Comparison of ENCODE assay signal across 18 cellular contexts in the genomic region with DNA sequence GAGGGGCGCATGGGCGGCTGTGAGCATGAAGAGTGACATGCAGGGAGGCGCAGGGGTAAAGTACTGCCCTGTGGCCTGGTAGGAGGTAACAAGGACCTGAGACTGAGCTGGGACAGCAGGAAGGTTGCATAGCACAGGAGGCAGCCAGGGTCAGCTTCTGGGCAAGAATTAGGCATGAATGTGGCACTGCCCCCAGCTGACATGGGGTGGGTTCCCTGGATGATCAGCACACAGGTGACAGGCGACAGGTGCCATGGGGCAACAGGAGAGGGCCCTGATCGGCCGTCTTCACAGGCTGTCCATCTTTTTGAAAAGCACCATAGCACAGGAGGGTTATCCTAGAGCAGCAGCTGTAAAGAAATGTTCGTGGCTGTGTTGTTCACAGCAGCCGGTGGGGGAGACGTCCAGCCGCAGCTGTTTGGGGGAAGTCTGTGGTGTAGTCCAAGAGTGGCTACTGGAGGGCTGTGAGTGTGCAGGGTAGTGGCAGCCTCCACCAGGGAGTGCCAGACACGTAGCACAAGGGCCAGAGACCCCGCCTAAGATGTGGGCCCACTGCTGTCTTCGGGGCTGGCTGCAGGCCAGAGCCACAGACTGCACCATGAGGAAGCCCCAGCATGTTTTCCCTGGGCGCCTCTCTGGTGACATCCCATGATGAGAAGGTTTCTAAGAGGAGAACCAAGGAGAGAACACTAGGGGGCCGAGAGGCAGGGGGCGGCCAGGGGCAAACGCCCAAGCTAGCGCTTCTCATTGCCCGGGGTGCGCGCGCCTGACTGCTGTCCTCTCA. TPM values are rescaled to one million over a fixed set of nuclear protein-coding genes. Genes with fewer than 3 reads are reported as not detected.
DNase-seq lines count a peak whose midpoint lies in the region; ATAC-seq and TF ChIP-seq lines count a peak whose summit lies in the region.
"Had no signal": no experiment of that assay in that cellular context is flagged by ENCODE, and none has a peak within 500 bp of the region (broad histone marks: within the 10 kb centered on the region; RNA-seq: fewer than 3 reads in every experiment).

No MANE protein-coding gene starts in this region.

- TF ChIP-seq CTCF in BE2C (IDR thresholded peaks at IDR 0.05; ENCODE audit: low read depth, low read length): peak; percentile 10; the same call in 1 of the 2 replicates
- TF ChIP-seq CTCF in HCT116 (IDR thresholded peaks at IDR 0.05 in 2 of 3, conservative IDR thresholded peaks at IDR 0.05 in 1 of 3; ENCODE audit: borderline replicate concordance in 1 of 3, insufficient read depth in 1 of 3, low read depth in 2 of 3, low read length in 2 of 3): no peak
- TF ChIP-seq CTCF in nephron progenitor cell (IDR thresholded peaks at IDR 0.05): no peak
- no peak for TF ChIP-seq CTCF in GM10266 (IDR thresholded peaks at IDR 0.05; ENCODE audit: control insufficient read depth, insufficient read depth, low read depth, missing control alignments)

- H3K9me3 ChIP-seq in BE2C (no peaks in the 10 kb centered on the region), HCT116 (ENCODE audit: control insufficient read depth in 1 of 2, insufficient read depth in 1 of 2, low read depth in 1 of 2, low read length in 2 of 2) (no peaks in the 10 kb centered on the region), SJCRH30 (replicated peaks) (0 out of 2 replicates have a peak, but pooled peaks cover 1% of the 10 kb centered on the region)

- CTCF ChIA-PET in HCT116 (lab: Charles Lee): no interaction called here

- H3K4me1 ChIP-seq in BE2C: no peaks in the 10 kb centered on the region
- no peaks in the 10 kb centered on the region for H3K4me1 ChIP-seq in HCT116 (ENCODE audit: control insufficient read depth in 1 of 2, insufficient read depth in 2 of 2, low read length in 2 of 2)
- H3K4me1 ChIP-seq in SJCRH30: peaks cover 34% of the 10 kb centered on the region

- DNase-seq in BE2C (peak; percentile 59), HCT116 (ENCODE audit: low read depth, low spot score) (no peak), SJCRH30 (peak; percentile 92), nephron progenitor cell (no peak), GM10266 (ENCODE audit: extremely low spot score) (no peak)
- DNase-seq: activated CD4-positive, alpha-beta T cell treated with anti-CD3 and anti-CD28 coated beads, Interleukin-2, amount 10 ng/mL, durations not matched to agents 24 days and 14 days; dorsolateral prefrontal cortex; H7; NCI-H1417; NCI-H524; small intestine had no signal

- H3K9me2 ChIP-seq in HCT116 (ENCODE audit: insufficient read depth): no peaks in the 10 kb centered on the region

- H3K9ac ChIP-seq in HCT116 (ENCODE audit: low read length): no peak overlapping the region

- no peaks in the 10 kb centered on the region for H3K4me1 Mint-ChIP-seq in nephron progenitor cell
- H3K4me1 Mint-ChIP-seq: activated CD4-positive, alpha-beta T cell treated with anti-CD3 and anti-CD28 coated beads, Interleukin-2, amount 10 ng/mL, durations not matched to agents 24 days and 14 days; CD14-positive monocyte had no signal

- H4K20me1 ChIP-seq in HCT116 (ENCODE audit: insufficient read depth): no peaks in the 10 kb centered on the region

- no peak for TF ChIP-seq RAD21 in HCT116 (IDR thresholded peaks at IDR 0.05; ENCODE audit: low read depth)

- TF ChIP-seq POLR2A in HCT116 (IDR thresholded peaks at IDR 0.05; ENCODE audit: borderline replicate concordance, extremely low read depth, insufficient read depth, insufficient read length): no peak

- no peaks in the 10 kb centered on the region for H3K79me2 ChIP-seq in HCT116 (ENCODE audit: insufficient read depth, low read length)

- H3K27me3 ChIP-seq in BE2C: no peaks in the 10 kb centered on the region
- H3K27me3 ChIP-seq in HCT116 (ENCODE audit: insufficient read depth, low read length): no peaks in the 10 kb centered on the region
- H3K27me3 ChIP-seq in SJCRH30: no peaks in the 10 kb centered on the region
- H3K27me3 ChIP-seq: dorsolateral prefrontal cortex had no signal

- H3K36me3 Mint-ChIP-seq in nephron progenitor cell (ENCODE audit: low read depth): peaks cover 39% of the 10 kb centered on the region
- H3K36me3 Mint-ChIP-seq: activated naive CD4-positive, alpha-beta T cell treated with anti-CD3 and anti-CD28 coated beads, Interleukin-2, amount 50 U/mL, for 72 hours; CD14-positive monocyte had no signal

- RAD21 ChIA-PET in HCT116 (lab: Charles Lee; ENCODE audit: low non-redundant PET in 1 of 2, low total read pairs in 2 of 2, uncharacterized antibody in 2 of 2, unreplicated experiment in 2 of 2): no interaction called here

- no TSS peak for BruUV-seq in HCT116 (replicated peaks; lab: Mats Ljungman, UMichigan)

- H3K4me3 Mint-ChIP-seq in nephron progenitor cell: no peak overlapping the region
- H3K4me3 Mint-ChIP-seq: activated CD4-positive, alpha-beta T cell treated with anti-CD3 and anti-CD28 coated beads, Interleukin-2, amount 10 ng/mL, durations not matched to agents 24 days and 14 days; activated T-helper 17 cell treated with anti-CD3 and anti-CD28 coated beads, Interleukin-2, amount 50 U/mL, for 72 hours; CD14-positive monocyte; T-helper 1 cell treated with Interleukin-12 subunit alpha and Interleukin-12 subunit beta and Interleukin-4 antibody, amounts not matched to agents 30 μg/mL and 1 μg/mL, for 36 hours had no signal

- intact Hi-C loops in HCT116 (cut with micrococcal nuclease): no loop called here

- POLR2A ChIA-PET in HCT116 (lab: Charles Lee): no interaction called here

- H2AFZ ChIP-seq in HCT116 (ENCODE audit: low read depth, low read length, poor library complexity, severe bottlenecking): no peak overlapping the region

- no peak overlapping the region for H3K27ac ChIP-seq in HCT116 (ENCODE audit: low read depth, low read length)
- H3K27ac ChIP-seq in SJCRH30: peak overlapping the region; percentile 76
- H3K27ac ChIP-seq: dorsolateral prefrontal cortex had no signal

- ATAC-seq in HCT116: 0 out of 2 replicates have a peak, but pooled peaks have one; percentile 16
- no peak for ATAC-seq in HG03520 (IDR thresholded peaks at IDR 0.05; ENCODE audit: unreplicated experiment)
- no peak for ATAC-seq in GM18520 (IDR thresholded peaks at IDR 0.05; ENCODE audit: unreplicated experiment)
- ATAC-seq: activated naive CD4-positive, alpha-beta T cell treated with anti-CD3 and anti-CD28 coated beads, Interleukin-2, amount 50 U/mL, for 72 hours; activated T-helper 17 cell treated with anti-CD3 and anti-CD28 coated beads, Interleukin-2, amount 50 U/mL, for 72 hours; HepG2 had no signal

- H3K9me3 Mint-ChIP-seq in nephron progenitor cell: no peaks in the 10 kb centered on the region
- H3K9me3 Mint-ChIP-seq: activated CD4-positive, alpha-beta T cell treated with anti-CD3 and anti-CD28 coated beads, Interleukin-2, amount 10 ng/mL, durations not matched to agents 24 days and 14 days; activated T-helper 17 cell treated with anti-CD3 and anti-CD28 coated beads, Interleukin-2, amount 50 U/mL, for 72 hours; T-helper 1 cell treated with Interleukin-12 subunit alpha and Interleukin-12 subunit beta and Interleukin-4 antibody, amounts not matched to agents 30 μg/mL and 1 μg/mL, for 36 hours had no signal

- peaks cover 4% of the 10 kb centered on the region for H3K27me3 Mint-ChIP-seq in nephron progenitor cell (ENCODE audit: low read depth, poor library complexity)
- H3K27me3 Mint-ChIP-seq: activated CD4-positive, alpha-beta T cell treated with anti-CD3 and anti-CD28 coated beads, Interleukin-2, amount 10 ng/mL, durations not matched to agents 24 days and 14 days; activated T-helper 17 cell treated with anti-CD3 and anti-CD28 coated beads, Interleukin-2, amount 50 U/mL, for 72 hours had no signal

- peak overlapping the region; percentile 59 for H3K27ac Mint-ChIP-seq in nephron progenitor cell
- H3K27ac Mint-ChIP-seq: activated CD4-positive, alpha-beta T cell treated with anti-CD3 and anti-CD28 coated beads, Interleukin-2, amount 10 ng/mL, durations not matched to agents 24 days and 14 days; activated T-helper 17 cell treated with anti-CD3 and anti-CD28 coated beads, Interleukin-2, amount 50 U/mL, for 72 hours; T-helper 1 cell treated with Interleukin-12 subunit alpha and Interleukin-12 subunit beta and Interleukin-4 antibody, amounts not matched to agents 30 μg/mL and 1 μg/mL, for 36 hours had no signal

- no peaks in the 10 kb centered on the region; the same call in none of the 2 replicates for H3K36me3 ChIP-seq in BE2C
- H3K36me3 ChIP-seq in HCT116 (ENCODE audit: control insufficient read depth in 1 of 2, insufficient read depth in 2 of 2, low read length in 2 of 2): peaks cover 10 to 15% of the 10 kb centered on the region in 2 experiments; a peak in 3 of 4 replicates
- no peaks in the 10 kb centered on the region for H3K36me3 ChIP-seq in SJCRH30

- H3K4me2 ChIP-seq in HCT116 (ENCODE audit: low read length): no peak overlapping the region

- no peak overlapping the region for H3K4me3 ChIP-seq in BE2C (ENCODE audit: low read depth, low read length)
- H3K4me3 ChIP-seq in HCT116 (replicated peaks in 1 of 2; ENCODE audit: low read depth in 1 of 2, low read length in 2 of 2): no peak overlapping the region
- H3K4me3 ChIP-seq in SJCRH30: no peak overlapping the region
- H3K4me3 ChIP-seq: dorsolateral prefrontal cortex had no signal

TF ChIP-seq in HCT116, 20 proteins besides CTCF, POLR2A, EP300 and RAD21:
- TF ChIP-seq JUND (IDR thresholded peaks at IDR 0.05) (no peak), ELF1 (IDR thresholded peaks at IDR 0.05; ENCODE audit: borderline replicate concordance, low read depth) (no peak), CEBPB (IDR thresholded peaks at IDR 0.05; ENCODE audit: low read depth) (no peak)

RNA-seq across cellular contexts. Expression of gene CLBA1, which starts 8.4 kb away (rescaled TPM):
- 15.3 TPM for polyA plus RNA-seq in BE2C (2012; ENCODE audit: insufficient read depth, insufficient read length, low read depth)
- 14.8 TPM for total RNA-seq in HCT116 (2021; ENCODE audit: unreplicated experiment)
- 10.6 and 11.2 TPM in 2 replicates for polyA plus RNA-seq in HCT116 (2012)
- total RNA-seq in SJCRH30 (2014; rRNA removed; shearing (Covaris generic)): 2.6 and 3.0 TPM in 2 replicates

RNA-seq across cellular contexts. Expression of gene AHNAK2, which starts 15.8 kb away (rescaled TPM):
- polyA plus RNA-seq in BE2C (2012; ENCODE audit: insufficient read depth, insufficient read length, low read depth): 0.62 TPM
- 45.0 TPM for total RNA-seq in HCT116 (2021; ENCODE audit: unreplicated experiment)
- 37.0 and 46.7 TPM in 2 replicates for polyA plus RNA-seq in HCT116 (2012)
- total RNA-seq in SJCRH30 (2014; rRNA removed; shearing (Covaris generic)): 1.3 and 1.6 TPM in 2 replicates

RNA-seq across cellular contexts. Expression of gene CDCA4, which starts 26.9 kb away (rescaled TPM):
- polyA plus RNA-seq in BE2C (2012; ENCODE audit: insufficient read depth, insufficient read length, low read depth): 43.2 TPM
- 62.4 TPM for total RNA-seq in HCT116 (2021; ENCODE audit: unreplicated experiment)
- polyA plus RNA-seq in HCT116 (2012): 54.1 and 55.1 TPM in 2 replicates
- total RNA-seq in SJCRH30 (2014; rRNA removed; shearing (Covaris generic)): 92.3 and 98.0 TPM in 2 replicates

Comparison
In these comparisons a context has a peak if more than half of its experiments do, and no peak if none do; other contexts are left out.
1. DNase-seq: peak in BE2C (single experiment) and SJCRH30 (2 of 2); none in HCT116 (single experiment), nephron progenitor cell (single experiment) and GM10266 (single experiment).
2. RNA of gene AHNAK2, which starts 15.8 kb away (total RNA-seq): 45.0 TPM in HCT116 (single experiment); 1.3 to 1.6 TPM in SJCRH30; every median in the first group is over 10 times any median in the second.